ENCODE assay signal across 19 cellular contexts in genomic region chrX:54865208-54865607, GRCh38.
"Had no signal": no experiment of that assay in that cellular context is flagged by ENCODE, and none has a peak within 500 bp of the region (broad histone marks: within the 10 kb centered on the region; RNA-seq: fewer than 3 reads in every experiment).

No MANE protein-coding gene starts in this region.

- H3K27me3 Mint-ChIP-seq: activated naive CD8-positive, alpha-beta T cell treated with anti-CD3 and anti-CD28 coated beads, Interleukin-2, amount 50 U/mL, for 24 hours; dendritic cell treated with granulocyte-macrophage colony-stimulating factor and Interleukin-4, amounts not matched to agents 40 ng/mL and 50 ng/mL, for 4 days had no signal

- H3K27ac Mint-ChIP-seq: activated naive CD4-positive, alpha-beta T cell treated with anti-CD3 and anti-CD28 coated beads for 36 hours; activated naive CD8-positive, alpha-beta T cell treated with anti-CD3 and anti-CD28 coated beads, Interleukin-2, amount 50 U/mL, for 24 hours; activated T-helper 2 cell treated with anti-CD3 and anti-CD28 coated beads, Interferon-gamma antibody, Interleukin-2, Interleukin-4, amounts not matched to agents 10 μg/mL and 5 μg/mL and 100 μg/mL, durations not matched to agents 14 hours and 24 hours and 36 hours; dendritic cell treated with granulocyte-macrophage colony-stimulating factor and Interleukin-4, amounts not matched to agents 40 ng/mL and 50 ng/mL, for 4 days; natural killer cell had no signal

- H3K27ac ChIP-seq: breast epithelium, left ventricle myocardium inferior, neutrophil, stomach, testis, upper lobe of left lung had no signal

- H3K36me3 ChIP-seq: breast epithelium, left ventricle myocardium inferior, neutrophil, stomach, upper lobe of left lung had no signal

- H3K4me1 ChIP-seq: breast epithelium, left ventricle myocardium inferior, stomach, testis, upper lobe of left lung had no signal

- H3K27me3 ChIP-seq: neutrophil, stomach, testis, upper lobe of left lung had no signal

- H3K9me3 ChIP-seq: neutrophil, testis had no signal

- H3K4me3 Mint-ChIP-seq: activated naive CD4-positive, alpha-beta T cell treated with anti-CD3 and anti-CD28 coated beads for 36 hours; activated naive CD8-positive, alpha-beta T cell treated with anti-CD3 and anti-CD28 coated beads, Interleukin-2, amount 50 U/mL, for 24 hours; dendritic cell treated with granulocyte-macrophage colony-stimulating factor and Interleukin-4, amounts not matched to agents 40 ng/mL and 50 ng/mL, for 4 days; natural killer cell had no signal

- H3K4me1 Mint-ChIP-seq: activated naive CD8-positive, alpha-beta T cell treated with anti-CD3 and anti-CD28 coated beads, Interleukin-2, amount 50 U/mL, for 24 hours; natural killer cell had no signal

- DNase-seq: activated CD4-positive, alpha-beta T cell treated with anti-CD3 and anti-CD28 coated beads, Interleukin-2, amount 50 U/mL, for 1 hour; activated naive CD4-positive, alpha-beta T cell treated with anti-CD3 and anti-CD28 coated beads for 36 hours; activated naive CD8-positive, alpha-beta T cell treated with anti-CD3 and anti-CD28 coated beads, Interleukin-2, amount 50 U/mL, for 24 hours; activated T-cell treated with anti-CD3 and anti-CD28 coated beads, Interleukin-2, amount 50 U/mL, for 1 hour; aorta; cerebellar nuclear complex; effector memory CD4-positive, alpha-beta T cell; foreskin fibroblast; left ventricle myocardium inferior; mesenchymal stem cell; natural killer cell; stimulated activated CD4-positive, alpha-beta T cell treated with anti-CD3 and anti-CD28 coated beads, Interleukin-1b, Interleukin-23, amount 100 ng/mL, for 48 hours; stomach; testis; upper lobe of left lung had no signal

- H3K4me3 ChIP-seq: breast epithelium, left ventricle myocardium inferior, stomach, testis, upper lobe of left lung had no signal
